Comparison of ENCODE assay signal across 34 cellular contexts in the genomic region with DNA sequence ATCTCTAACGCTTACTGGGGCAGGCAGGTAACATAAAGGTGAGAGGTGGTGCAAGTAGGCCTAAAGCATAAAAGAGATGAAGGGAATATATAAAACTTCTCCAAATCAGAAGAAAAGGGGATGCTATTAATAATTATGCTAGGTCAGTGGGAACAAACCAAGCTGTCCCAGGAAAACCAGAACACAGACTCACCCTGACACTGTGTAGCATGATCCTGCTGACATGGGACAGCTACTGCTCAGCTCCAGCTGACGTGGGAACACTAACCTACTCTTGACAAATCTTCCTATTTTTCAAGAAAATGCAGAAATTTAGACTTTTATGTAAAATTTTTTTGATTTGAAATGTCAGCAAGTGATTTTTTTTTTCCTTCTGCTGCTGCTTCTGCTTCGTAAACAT.
"Had no signal": no experiment of that assay in that cellular context is flagged by ENCODE, and none has a peak within 500 bp of the region (broad histone marks: within the 10 kb centered on the region; RNA-seq: fewer than 3 reads in every experiment).

No MANE protein-coding gene starts in this region.

- DNase-seq: Karpas-422, Kasumi-1, KBM-7, KG1, MG63, MM.1S, MV-4-11, NCI-H1048, NCI-H1092, NCI-H1092 treated with DMSO at 0.1 percent for 48 hours, NCI-H1105, NCI-H1105 treated with DMSO at 0.1 percent for 48 hours, NCI-H1417, NCI-H1417 treated with DMSO at 0.1 percent for 48 hours, NCI-H1436, NCI-H1436 treated with DMSO at 0.1 percent for 48 hours, NCI-H146, NCI-H1694, NCI-H1694 treated with DMSO at 0.1 percent for 48 hours, NCI-H187, NCI-H187 treated with DMSO at 0.1 percent for 48 hours, NCI-H1930, NCI-H2029, NCI-H2029 treated with DMSO at 0.1 percent for 48 hours, NCI-H2081, NCI-H2081 treated with DMSO at 0.1 percent for 48 hours, NCI-H2107, NCI-H2171, NCI-H2227 treated with DMSO at 0.1 percent for 48 hours, NCI-H226, NCI-H345, NCI-H446, NCI-H446 treated with DMSO at 0.1 percent for 48 hours had no signal

- H3K9me3 ChIP-seq: MG63 had no signal

- H3K27me3 ChIP-seq: MG63 had no signal

- H3K27ac ChIP-seq: KMS-11 had no signal

- H3K4me3 ChIP-seq: MG63 had no signal

- H3K36me3 ChIP-seq: MG63 had no signal
